17 cellular contexts compared by ENCODE assay signal in genomic region chr4:15042529-15043167, GRCh38. TPM values are rescaled to one million over a fixed set of nuclear protein-coding genes. Genes with fewer than 3 reads are reported as not detected.
DNase-seq lines count a peak whose midpoint lies in the region; ATAC-seq and TF ChIP-seq lines count a peak whose summit lies in the region.
"Had no signal": no experiment of that assay in that cellular context is flagged by ENCODE, and none has a peak within 500 bp of the region (broad histone marks: within the 10 kb centered on the region; RNA-seq: fewer than 3 reads in every experiment).

No MANE protein-coding gene starts in this region.

- H3K4me3 ChIP-seq in GM23248 (no peak overlapping the region), ascending aorta (peak overlapping the region in 1 of 2 donors; percentile 15), retinal pigment epithelial cell (ENCODE audit: low read length) (no peak overlapping the region)
- H3K4me3 ChIP-seq: lung, neural progenitor cell had no signal

- intact Hi-C loops in ascending aorta (cut with DNase I): no loop called here

- no peaks in the 10 kb centered on the region for H3K27me3 ChIP-seq in GM23248 (replicated peaks; ENCODE audit: insufficient read depth)
- no peaks in the 10 kb centered on the region for H3K27me3 ChIP-seq in ascending aorta
- H3K27me3 ChIP-seq: BE2C, neural progenitor cell had no signal

- H3K27ac ChIP-seq in GM23248: no peak overlapping the region
- H3K27ac ChIP-seq in ascending aorta: peak overlapping the region; percentile 70 to 73
- H3K27ac ChIP-seq: neural progenitor cell had no signal

- H3K36me3 ChIP-seq in GM23248 (ENCODE audit: low read depth) (0 out of 2 replicates have a peak, but pooled peaks cover 11% of the 10 kb centered on the region), ascending aorta (no peaks in the 10 kb centered on the region)
- H3K36me3 ChIP-seq: BE2C, neural progenitor cell had no signal

- H4K20me1 ChIP-seq in GM23248 (ENCODE audit: insufficient read depth): no peaks in the 10 kb centered on the region

- H3K9me2 ChIP-seq in GM23248 (ENCODE audit: insufficient read depth): no peaks in the 10 kb centered on the region

- in situ Hi-C loops in GM23248 (cut with MboI): no loop called here

- WGBS in GM23248 (ENCODE audit: low coverage in 1 of 2, low lambda C conversion rate in 2 of 2, missing lambda C conversion rate in 2 of 2), 2 experiments: 70 to 74% methylated on average over 4 of the region's 4 CpGs

- H3K4me2 ChIP-seq in GM23248 (ENCODE audit: unreplicated experiment): no peak overlapping the region
- H3K4me2 ChIP-seq: neural progenitor cell had no signal

- no peak for TF ChIP-seq CTCF in ascending aorta (IDR thresholded peaks at IDR 0.05)
- no peak for TF ChIP-seq CTCF in retinal pigment epithelial cell (conservative IDR thresholded peaks at IDR 0.05; ENCODE audit: low read depth, low read length)

- peaks cover 18% of the 10 kb centered on the region for H3K4me1 ChIP-seq in GM23248 (ENCODE audit: insufficient read depth)
- H3K4me1 ChIP-seq in ascending aorta: peaks cover 3 to 37% of the 10 kb centered on the region in 2 donors
- H3K4me1 ChIP-seq: BE2C, neural progenitor cell had no signal

- ATAC-seq in GM21737 (IDR thresholded peaks at IDR 0.05; ENCODE audit: unreplicated experiment): no peak
- ATAC-seq: T-helper 17 cell had no signal

- H2AFZ ChIP-seq in GM23248: no peak overlapping the region
- H2AFZ ChIP-seq: neural progenitor cell had no signal

- H3K79me2 ChIP-seq in GM23248 (ENCODE audit: insufficient read depth): peaks cover 47% of the 10 kb centered on the region

- H3K9me3 ChIP-seq in GM23248 (ENCODE audit: low read depth): no peaks in the 10 kb centered on the region
- no peaks in the 10 kb centered on the region for H3K9me3 ChIP-seq in ascending aorta
- H3K9me3 ChIP-seq: BE2C had no signal

- peak; percentile 7 for DNase-seq in GM23248
- DNase-seq in ascending aorta (ENCODE audit: low spot score in 2 of 2): no peak
- peak; percentile 42 for DNase-seq in glomerular endothelial cell (ENCODE audit: extremely low read depth, low read depth, low spot score)
- peak; percentile 43 for DNase-seq in retinal pigment epithelial cell (ENCODE audit: low read depth)
- no peak for DNase-seq in activated naive CD4-positive, alpha-beta T cell (lab: John Stamatoyannopoulos, UW)
- DNase-seq in NK-92 treated with Interleukin-12 subunit alpha and Interleukin-12 subunit beta, amount 100 ng/mL, for 24 hours (lab: John Stamatoyannopoulos, UW): no peak
- DNase-seq in COR-L47 (lab: John Stamatoyannopoulos, UW): no peak
- DNase-seq: activated CD4-positive, alpha-beta T cell treated with anti-CD3 and anti-CD28 coated beads for 4 hours; activated T-cell treated with anti-CD3 and anti-CD28 coated beads for 4 hours; NCI-H2029 treated with DMSO at 0.1 percent for 48 hours; NCI-H748 treated with DMSO at 0.1 percent for 48 hours; stimulated activated CD4-positive, alpha-beta T cell treated with anti-CD3 and anti-CD28 coated beads, Interleukin-4, amount 100 ng/mL, for 1 hour; T-helper 17 cell had no signal

- peaks cover 15% of the 10 kb centered on the region for H3F3A ChIP-seq in GM23248 (ENCODE audit: insufficient read depth)

- no peak overlapping the region for H3K9ac ChIP-seq in GM23248
- H3K9ac ChIP-seq: neural progenitor cell had no signal

RNA-seq across cellular contexts. Expression of gene CPEB2, which starts 40.4 kb away (rescaled TPM):
- 6.6 and 8.1 TPM in 2 replicates for total RNA-seq in GM23248 (2014; rRNA removed; shearing (Covaris generic))
- polyA plus RNA-seq in GM23248 (2016; fragmentation: Nextera tagmentation; extraction: Ambion mirVana): 2.7 and 3.5 TPM in 2 replicates
- total RNA-seq in ascending aorta (30.4 TPM), glomerular endothelial cell (14.9 and 27.8 TPM in 2 replicates)

Comparison
In these comparisons a context has a peak if more than half of its experiments do, and no peak if none do; other contexts are left out.
1. DNase-seq: peak in GM23248 (single experiment), glomerular endothelial cell (single experiment) and retinal pigment epithelial cell (single experiment); none in ascending aorta (0 of 2), activated naive CD4-positive, alpha-beta T cell (0 of 4), NK-92 treated with Interleukin-12 subunit alpha and Interleukin-12 subunit beta, amount 100 ng/mL, for 24 hours (single experiment) and COR-L47 (single experiment).